ENCODE assay signal across 8 cellular contexts in the genomic region with DNA sequence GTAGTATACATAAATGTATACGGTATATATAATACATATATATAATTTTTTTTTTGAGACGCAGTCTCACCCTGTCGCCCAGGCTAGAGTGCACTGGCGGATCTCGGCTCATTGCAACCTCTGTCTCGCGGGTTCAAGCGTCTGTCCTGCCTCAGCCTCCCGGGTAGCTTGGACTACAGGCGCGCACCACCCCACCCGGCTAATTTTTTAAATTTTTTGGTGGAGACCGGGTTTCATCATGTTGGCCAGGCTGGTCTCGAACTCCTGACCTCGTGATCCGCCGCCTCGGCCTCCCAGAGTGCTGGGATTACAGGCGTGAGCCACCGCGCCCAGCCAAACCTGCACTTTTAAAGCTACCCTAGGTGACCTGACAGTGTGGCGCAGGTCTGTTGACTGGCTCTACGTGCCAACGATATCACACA. TPM values are rescaled to one million over a fixed set of nuclear protein-coding genes. Genes with fewer than 3 reads are reported as not detected.
DNase-seq lines count a peak whose midpoint lies in the region; ATAC-seq, FAIRE-seq and TF ChIP-seq lines count a peak whose summit lies in the region.

No MANE protein-coding gene starts in this region.

- H3K27ac Mint-ChIP-seq in Calu3 (ENCODE audit: unreplicated experiment) = peak overlapping the region; percentile 89
- peak overlapping the region; percentile 88 for H3K27ac Mint-ChIP-seq in endothelial cell (ENCODE audit: unreplicated experiment)

- ATAC-seq in GM18868 (IDR thresholded peaks at IDR 0.05; ENCODE audit: unreplicated experiment) = no peak

- peak overlapping the region; percentile 90 for H3K4me3 Mint-ChIP-seq in Calu3 (ENCODE audit: low read depth, unreplicated experiment)
- H3K4me3 Mint-ChIP-seq in endothelial cell (ENCODE audit: unreplicated experiment) = peak overlapping the region; percentile 97

- H3K36me3 Mint-ChIP-seq in Calu3 (ENCODE audit: insufficient read depth, unreplicated experiment) = peaks cover 35% of the 10 kb centered on the region
- peaks cover 10% of the 10 kb centered on the region for H3K36me3 Mint-ChIP-seq in endothelial cell (ENCODE audit: low read depth, unreplicated experiment)

- TF ChIP-seq CTCF in Calu3 (IDR thresholded peaks at IDR 0.05; ENCODE audit: unreplicated experiment) (no peak), endothelial cell (IDR thresholded peaks at IDR 0.05; ENCODE audit: unreplicated experiment) (no peak), osteoblast (IDR thresholded peaks at IDR 0.05; ENCODE audit: extremely low read depth, low read depth, low read length) (no peak)

- intact Hi-C loops in Calu3 (cut with micrococcal nuclease; ENCODE audit: unreplicated experiment) = no loop called here

- peaks cover 22% of the 10 kb centered on the region for H4K20me1 ChIP-seq in osteoblast (ENCODE audit: insufficient read depth, low read length)

- H3K36me3 ChIP-seq in MG63 = peaks cover 33% of the 10 kb centered on the region
- H3K36me3 ChIP-seq in osteoblast (ENCODE audit: insufficient read depth, low read length) = no peaks in the 10 kb centered on the region

- H3K9me3 Mint-ChIP-seq in Calu3 (ENCODE audit: low read depth, unreplicated experiment) (no peaks in the 10 kb centered on the region), endothelial cell (ENCODE audit: unreplicated experiment) (no peaks in the 10 kb centered on the region)

- peaks cover 17% of the 10 kb centered on the region for H3K4me1 Mint-ChIP-seq in Calu3 (ENCODE audit: low read depth, unreplicated experiment)
- peaks cover 15% of the 10 kb centered on the region for H3K4me1 Mint-ChIP-seq in endothelial cell (ENCODE audit: unreplicated experiment)

- DNase-seq in Calu3 = no peak
- no peak for DNase-seq in MG63
- DNase-seq in endothelial cell (ENCODE audit: low spot score) = no peak
- no peak for DNase-seq in osteoblast (ENCODE audit: insufficient read length, low spot score, missing footprints)
- no peak for DNase-seq in GM12891 (ENCODE audit: insufficient read length, low spot score)
- DNase-seq in NCI-H1694 (lab: John Stamatoyannopoulos, UW) = no peak
- DNase-seq in H54 (ENCODE audit: insufficient read length, low spot score) = no peak

- BruUV-seq in Calu3 (replicated peaks; lab: Mats Ljungman, UMichigan) = no TSS peak

- H3K79me2 ChIP-seq in osteoblast (ENCODE audit: insufficient read depth, low read length) = peaks cover 45% of the 10 kb centered on the region

- H3K27me3 ChIP-seq in MG63 = no peaks in the 10 kb centered on the region
- no peaks in the 10 kb centered on the region for H3K27me3 ChIP-seq in osteoblast (ENCODE audit: insufficient read depth, low read length)

- H3K27me3 Mint-ChIP-seq in Calu3 (ENCODE audit: unreplicated experiment) = no peaks in the 10 kb centered on the region
- H3K27me3 Mint-ChIP-seq in endothelial cell (ENCODE audit: unreplicated experiment) = peaks cover 8% of the 10 kb centered on the region

- FAIRE-seq in GM12891 (lab: Jason Lieb, UNC) (no peak), H54 (lab: Jason Lieb, UNC) (no peak)

- H3K4me3 ChIP-seq in MG63 (peak overlapping the region; percentile 85), osteoblast (ENCODE audit: insufficient read depth, low read length) (peak overlapping the region; percentile 86)

- peak overlapping the region; percentile 85 for H3K4me2 ChIP-seq in osteoblast (ENCODE audit: insufficient read depth, low read length)

- CTCF ChIA-PET in Calu3 (lab: Charles Lee) = interaction anchor here (0.8 to 2.0 kb wide), 3 partner anchors 53 to 96 kb away, joined by 3 to 13 read pairs (median 5); no protein-coding TSS in a partner anchor

- peaks cover 21% of the 10 kb centered on the region for H3K4me1 ChIP-seq in osteoblast (ENCODE audit: insufficient read depth, low read length)

- H3K9me3 ChIP-seq in MG63 (no peaks in the 10 kb centered on the region), osteoblast (ENCODE audit: low read depth, low read length) (no peaks in the 10 kb centered on the region)

- TF ChIP-seq POLR2A in GM12891 (IDR thresholded peaks at IDR 0.05; ENCODE audit: low read depth, low read length) (no peak), H54 (IDR thresholded peaks at IDR 0.05; ENCODE audit: low read depth, low read length) (no peak)

- peak overlapping the region; percentile 80 for H2AFZ ChIP-seq in osteoblast (ENCODE audit: low read length)

- peak overlapping the region; percentile 70 for H3K27ac ChIP-seq in osteoblast (ENCODE audit: low read depth, low read length)

TF ChIP-seq in GM12891, 5 proteins besides CTCF, POLR2A, EP300 and RAD21:
- TF ChIP-seq SPI1 (IDR thresholded peaks at IDR 0.05; ENCODE audit: low read depth, low read length) (no peak), PAX5 (IDR thresholded peaks at IDR 0.05; ENCODE audit: insufficient read depth, low read length, severe bottlenecking) (no peak), POU2F2 (IDR thresholded peaks at IDR 0.05; ENCODE audit: low read depth, low read length) (no peak), POLR2AphosphoS5 (IDR thresholded peaks at IDR 0.05; ENCODE audit: low read depth, low read length) (no peak), TAF1 (IDR thresholded peaks at IDR 0.05; ENCODE audit: low read depth, low read length) (no peak)
TF ChIP-seq in GM12891: peak in this region for 0.

RNA-seq across cellular contexts. Expression of a gene that starts 0.7 kb away (rescaled TPM):
- total RNA-seq in Calu3 (2022) (72.7 and 85.3 TPM in 2 replicates), endothelial cell (ENCODE audit: unreplicated experiment) (29.5 TPM), osteoblast (17.4 and 18.6 TPM in 2 replicates)
- total RNA-seq in MG63 (2014; rRNA removed; shearing (Covaris generic); ENCODE audit: low replicate concordance) = 84.1 and 105 TPM in 2 replicates
- 42.2 TPM for polyA plus RNA-seq in GM12891 (2012; ENCODE audit: low read depth, missing spikeins)

RNA-seq across cellular contexts. Expression of a gene that starts 21.3 kb away (rescaled TPM):
- total RNA-seq in Calu3 (2022) = 18.1 and 22.4 TPM in 2 replicates
- total RNA-seq in MG63 (2014; rRNA removed; shearing (Covaris generic); ENCODE audit: low replicate concordance) = 55.7 and 68.7 TPM in 2 replicates
- total RNA-seq in endothelial cell (ENCODE audit: unreplicated experiment) = 0.67 TPM
- total RNA-seq in osteoblast = 202 and 217 TPM in 2 replicates
- polyA plus RNA-seq in GM12891 (2012; ENCODE audit: low read depth, missing spikeins) = 0.15 TPM

RNA-seq across cellular contexts. Expression of a gene that starts 34.5 kb away (rescaled TPM):
- total RNA-seq in Calu3 (2022) = 22.1 and 24.5 TPM in 2 replicates
- 0.22 and 2.1 TPM in 2 replicates for total RNA-seq in MG63 (2014; rRNA removed; shearing (Covaris generic); ENCODE audit: low replicate concordance)
- total RNA-seq in endothelial cell (ENCODE audit: unreplicated experiment) = 1.6 TPM
- total RNA-seq in osteoblast = 5.0 and 5.4 TPM in 2 replicates
- polyA plus RNA-seq in GM12891 (2012; ENCODE audit: low read depth, missing spikeins) = 0.31 TPM

Comparison
In these comparisons a context has a peak if more than half of its experiments do, and no peak if none do; other contexts are left out.
1. RNA of a gene that starts 21.3 kb away (total RNA-seq): 202 to 217 TPM in osteoblast, 55.7 to 68.7 TPM in MG63 and 18.1 to 22.4 TPM in Calu3; 0.67 TPM in endothelial cell (single experiment); every median in the first group is over 10 times any median in the second.